21 cellular contexts compared by ENCODE assay signal in genomic region chr1:99827970-99828369, GRCh38.
"Had no signal": no experiment of that assay in that cellular context is flagged by ENCODE, and none has a peak within 500 bp of the region (broad histone marks: within the 10 kb centered on the region; RNA-seq: fewer than 3 reads in every experiment).

No MANE protein-coding gene starts in this region.

- H3K4me1 Mint-ChIP-seq: naive thymus-derived CD8-positive, alpha-beta T cell; nephron; neural progenitor cell had no signal

- H3K4me3 Mint-ChIP-seq: naive thymus-derived CD8-positive, alpha-beta T cell; nephron; neural progenitor cell; stimulated activated naive CD8-positive, alpha-beta T cell treated with anti-CD3 and anti-CD28 coated beads, Interleukin-15, Interleukin-2, amounts not matched to agents 100 ng/mL and 50 ng/mL, for 24 hours had no signal

- DNase-seq: head of caudate nucleus; hippocampal formation; left ventricle myocardium inferior; naive thymus-derived CD8-positive, alpha-beta T cell; nucleus accumbens; pancreas; posterior cingulate gyrus; retina; right cardiac atrium; stimulated activated CD4-positive, alpha-beta T cell treated with anti-CD3 and anti-CD28 coated beads, Interleukin-12 subunit alpha, Interleukin-12 subunit beta, amount 100 ng/mL, for 4 hours; stimulated activated CD4-positive, alpha-beta T cell treated with anti-CD3 and anti-CD28 coated beads, Interleukin-15, amount 100 ng/mL, for 24 hours; stimulated activated CD4-positive, alpha-beta T cell treated with anti-CD3 and anti-CD28 coated beads, Interleukin-2, amount 100 ng/mL, for 24 hours; stimulated activated CD4-positive, alpha-beta T cell treated with anti-CD3 and anti-CD28 coated beads, Interleukin-4, amount 100 ng/mL, for 1 hour; stimulated activated naive CD4-positive, alpha-beta T cell; tibial artery; upper lobe of right lung; uterus had no signal

- H3K9me3 Mint-ChIP-seq: stimulated activated naive CD8-positive, alpha-beta T cell treated with anti-CD3 and anti-CD28 coated beads, Interleukin-15, Interleukin-2, amounts not matched to agents 100 ng/mL and 50 ng/mL, for 24 hours had no signal

- ATAC-seq: naive thymus-derived CD8-positive, alpha-beta T cell; pancreas; right cardiac atrium; sciatic nerve; upper lobe of right lung had no signal

- H3K27me3 Mint-ChIP-seq: stimulated activated naive CD8-positive, alpha-beta T cell treated with anti-CD3 and anti-CD28 coated beads, Interleukin-15, Interleukin-2, amounts not matched to agents 100 ng/mL and 50 ng/mL, for 24 hours had no signal

- H3K27ac Mint-ChIP-seq: naive thymus-derived CD8-positive, alpha-beta T cell; nephron; neural progenitor cell; stimulated activated naive CD8-positive, alpha-beta T cell treated with anti-CD3 and anti-CD28 coated beads, Interleukin-15, Interleukin-2, amounts not matched to agents 100 ng/mL and 50 ng/mL, for 24 hours had no signal
